8 cellular contexts compared by ENCODE assay signal in genomic region chr2:62505649-62506420, GRCh38. TPM values are rescaled to one million over a fixed set of nuclear protein-coding genes. Genes with fewer than 3 reads are reported as not detected.
DNase-seq lines count a peak whose midpoint lies in the region; ATAC-seq, FAIRE-seq and TF ChIP-seq lines count a peak whose summit lies in the region.

TSS of gene TMEM17 (minus strand) at chr2:62506195. CDS start at chr2:62506129, 66 bp downstream.

- H3K27ac ChIP-seq in duodenal mucosa (ENCODE audit: low read depth, low read length) (peak within 1 kb of the TSS; percentile 82), HepG2 (ENCODE audit: extremely low read length, insufficient read depth, low read length) (peak within 1 kb of the TSS; percentile 16)

- no peaks in the 10 kb centered on the region for H4K20me1 ChIP-seq in HepG2 (ENCODE audit: insufficient read depth, low read length)

- peak within 1 kb of the TSS; percentile 53 for H3K4me2 ChIP-seq in HepG2 (ENCODE audit: low read depth, low read length)

- no peaks in the 10 kb centered on the region for H3K79me2 ChIP-seq in HepG2 (ENCODE audit: insufficient read depth, low read length)

- FAIRE-seq in TTC549 (lab: Jason Lieb, UNC) (peak; percentile 71), HepG2 (lab: Jason Lieb, UNC) (no peak)

- peak; percentile 28; the same call in 1 of the 2 replicates for TF ChIP-seq RAD21 in HepG2 (CRISPR knock-in tag; IDR thresholded peaks at IDR 0.05)

- H3K4me3 ChIP-seq in duodenal mucosa (ENCODE audit: low read depth in 1 of 2, low read length in 2 of 2) (peak within 1 kb of the TSS; percentile 83 to 86), HepG2 (replicated peaks in 1 of 3; ENCODE audit: insufficient read depth in 1 of 3, low read depth in 2 of 3, low read length in 3 of 3) (peak within 1 kb of the TSS; percentile 8 to 30 (median 28); a peak in 3 of 6 replicates)

- WGBS in HepG2 (ENCODE audit: low lambda C conversion rate), result 91% methylated on average over 72 of the region's 76 CpGs

- H3K9ac ChIP-seq in duodenal mucosa (ENCODE audit: low read depth in 1 of 2, low read length in 2 of 2) (peak within 1 kb of the TSS; percentile 73 to 76), HepG2 (ENCODE audit: insufficient read depth, low read depth, low read length) (peak within 1 kb of the TSS; percentile 53)

- peak; percentile 64 for ATAC-seq in GM18858 (IDR thresholded peaks at IDR 0.05; ENCODE audit: unreplicated experiment)
- peak; percentile 82 for ATAC-seq in HG03039 (IDR thresholded peaks at IDR 0.05; ENCODE audit: unreplicated experiment)
- ATAC-seq in HepG2, result peak; percentile 85

- no peak within 1 kb of the TSS for H2AFZ ChIP-seq in HepG2 (ENCODE audit: low read length)

- CTCF ChIA-PET in HepG2 (lab: Yijun Ruan, JAX; ENCODE audit: low intra/inter-chr PET ratio, low total read pairs), result no interaction called here

- no peak for TF ChIP-seq CTCF in HepG2 (CRISPR knock-in tag; IDR thresholded peaks at IDR 0.05)

- no TSS peak for BruUV-seq in HepG2 (replicated peaks; lab: Mats Ljungman, UMichigan)

- H3K4me1 ChIP-seq in duodenal mucosa (ENCODE audit: control insufficient read depth in 1 of 2, insufficient read depth in 2 of 2, low read length in 2 of 2) (peaks cover 0 to 3% of the 10 kb centered on the region in 2 donors), HepG2 (ENCODE audit: insufficient read depth, low read length) (peaks cover 26% of the 10 kb centered on the region)

- no peak for TF ChIP-seq POLR2A in HepG2 (IDR thresholded peaks at IDR 0.05; ENCODE audit: insufficient read depth in 1 of 2, low read depth in 2 of 2, low read length in 2 of 2)

- TF ChIP-seq EP300 in HepG2 (IDR thresholded peaks at IDR 0.05; ENCODE audit: low read depth in 2 of 2, low read length in 2 of 2) (no peak), HepG2 (CRISPR knock-in tag; IDR thresholded peaks at IDR 0.05; ENCODE audit: borderline replicate concordance) (no peak)

- H3K36me3 ChIP-seq in duodenal mucosa (ENCODE audit: control insufficient read depth in 1 of 2, insufficient read depth in 2 of 2, low read length in 2 of 2) (no peaks in the 10 kb centered on the region), HepG2 (replicated peaks in 1 of 2; ENCODE audit: control insufficient read depth in 1 of 2, insufficient read depth in 2 of 2, low read length in 2 of 2) (no peaks in the 10 kb centered on the region)

- DNase-seq in Ammon's horn (ENCODE audit: low spot score) (peak; percentile 91), NCI-H2029 treated with DMSO at 0.1 percent for 48 hours (lab: John Stamatoyannopoulos, UW) (peak; percentile 27), HepG2 (ENCODE audit: low spot score) (no peak)
- DNase-seq in stimulated activated CD4-positive, alpha-beta T cell treated with anti-CD3 and anti-CD28 coated beads, Interleukin-2, amount 100 ng/mL, for 48 hours, result peak; percentile 42 to 47

- in situ Hi-C loops in HepG2 (cut with HindIII; ENCODE audit: extremely low pct_ligation_motif_present, low pct_unique_long_range_greater_than_20kb), result no loop called here

- no peaks in the 10 kb centered on the region for H3K27me3 ChIP-seq in duodenal mucosa (ENCODE audit: control insufficient read depth in 1 of 2, insufficient read depth in 2 of 2, low read length in 2 of 2)
- H3K27me3 ChIP-seq in HepG2 (ENCODE audit: control insufficient read depth in 1 of 2, insufficient read depth in 2 of 2, low read length in 2 of 2), result no peaks in the 10 kb centered on the region

- H3K9me3 ChIP-seq in duodenal mucosa (ENCODE audit: control insufficient read depth in 1 of 2, low read length in 2 of 2) (no peaks in the 10 kb centered on the region), HepG2 (ENCODE audit: low read length) (no peaks in the 10 kb centered on the region)

- intact Hi-C loops in HepG2 (cut with micrococcal nuclease; ENCODE audit: unreplicated experiment), result no loop called here

- POLR2A ChIA-PET in HepG2 (lab: Yijun Ruan, JAX), result interaction anchor here (0.9 to 1.4 kb wide), 2 partner anchors 20 to 65 kb away, joined by 4 to 5 read pairs; no protein-coding TSS in a partner anchor

TF ChIP-seq in HepG2, 621 proteins besides CTCF, POLR2A, EP300 and RAD21 (continues in another document):
- no peak for TF ChIP-seq ZBTB25 (CRISPR knock-in tag; IDR thresholded peaks at IDR 0.05)
- 0 out of 2 replicates have a peak, but pooled peaks have one; percentile 21 for TF ChIP-seq ARID4A (CRISPR knock-in tag; IDR thresholded peaks at IDR 0.05; ENCODE audit: borderline replicate concordance)
- peak; percentile 68; the same call in 1 of the 2 replicates for TF ChIP-seq ZNF800 (CRISPR knock-in tag; IDR thresholded peaks at IDR 0.05)
- peak; percentile 48; the same call in 1 of the 2 replicates for TF ChIP-seq ZFY (CRISPR knock-in tag; IDR thresholded peaks at IDR 0.05)

RNA-seq across cellular contexts. Expression of gene TMEM17, which starts in this region (rescaled TPM):
- 0.22 and 0.28 TPM in 2 replicates for total RNA-seq in HepG2 (2016; rRNA removed; fragmentation: Illumina TruSeq; extraction: Trizol)
- total RNA-seq in HepG2 (2016; cell fraction: cytosol; rRNA removed; fragmentation: Illumina TruSeq; extraction: Trizol; ENCODE audit: low read depth), result 0.18 TPM in 1 of 2 replicates, not detected in the other
- 0.07 and 0.30 TPM in 2 replicates for total RNA-seq in HepG2 (2016; cell fraction: insoluble cytoplasmic fraction; rRNA removed; fragmentation: Illumina TruSeq; extraction: Trizol)
- 0.24 and 0.25 TPM in 2 replicates for total RNA-seq in HepG2 (2016; cell fraction: membrane; rRNA removed; fragmentation: Illumina TruSeq; extraction: Trizol)
- total RNA-seq in HepG2 (2016; cell fraction: nucleus; rRNA removed; fragmentation: Illumina TruSeq; extraction: Trizol), result 0.40 TPM in 1 of 2 replicates, not detected in the other
- 0.30 and 0.50 TPM in 2 replicates for polyA plus RNA-seq in HepG2 (2011; rRNA removed)
- 0.20 and 0.33 TPM in 2 replicates for polyA plus RNA-seq in HepG2 (2011; cell fraction: cytosol; rRNA removed)
- polyA plus RNA-seq in HepG2 (2011; cell fraction: nucleus; rRNA removed), result 0.11 and 0.16 TPM in 2 replicates
- 0.16 and 0.24 TPM in 2 replicates for polyA plus RNA-seq in HepG2 (2012)
- 0.19 and 0.25 TPM in 2 replicates for polyA plus RNA-seq in HepG2 (2016; cell fraction: cytosol; fragmentation: Illumina TruSeq; extraction: Trizol; ENCODE audit: low read depth)
- polyA plus RNA-seq in HepG2 (2016; cell fraction: insoluble cytoplasmic fraction; fragmentation: Illumina TruSeq; extraction: Trizol; ENCODE audit: low read depth), result 0.12 and 0.22 TPM in 2 replicates
- 0.35 and 0.46 TPM in 2 replicates for polyA plus RNA-seq in HepG2 (2016; cell fraction: membrane; fragmentation: Illumina TruSeq; extraction: Trizol; ENCODE audit: low read depth)
- polyA plus RNA-seq in HepG2 (2016; cell fraction: nucleus; fragmentation: Illumina TruSeq; extraction: Trizol; ENCODE audit: insufficient read depth, low read depth), result 0.25 and 0.76 TPM in 2 replicates
- 0.21 and 0.32 TPM in 2 replicates for polyA minus RNA-seq in HepG2 (2011; rRNA and poly(A)+ RNA removed; ENCODE audit: low replicate concordance)
- polyA minus RNA-seq in HepG2 (2011; cell fraction: cytosol; rRNA and poly(A)+ RNA removed), result 0.35 TPM in 1 of 2 replicates, not detected in the other
- 0.25 and 0.52 TPM in 2 replicates for polyA minus RNA-seq in HepG2 (2011; cell fraction: nucleus; rRNA and poly(A)+ RNA removed)

Comparison
In these comparisons a context has a peak if more than half of its experiments do, and no peak if none do; other contexts are left out.
1. Peak in ATAC-seq, H3K4me3 ChIP-seq, H3K27ac ChIP-seq, H3K9ac ChIP-seq and H3K4me2 ChIP-seq in HepG2; RNA of the gene not detected or under 1 TPM.